In genomic region chr9:34334337-34334824, GRCh38 we compare ENCODE assay signal across 2 cellular contexts.
A peak's percentile ranks its signal among the peaks of the same experiment; 100 is the strongest.
TF ChIP-seq lines count a peak whose summit lies in the region.

No MANE protein-coding gene starts in this region.

TF ChIP-seq in HepG2, 621 proteins besides CTCF, POLR2A, EP300 and RAD21 (continues in another document):
- no peak for TF ChIP-seq AHDC1 (CRISPR knock-in tag; IDR thresholded peaks at IDR 0.05; ENCODE audit: borderline replicate concordance)
- no peak for TF ChIP-seq CREB1 (IDR thresholded peaks at IDR 0.05)
- peak; percentile 19; the same call in 1 of the 2 replicates for TF ChIP-seq CREB1 (CRISPR knock-in tag; IDR thresholded peaks at IDR 0.05)
- no peak for TF ChIP-seq PAX8 (CRISPR knock-in tag; IDR thresholded peaks at IDR 0.05; ENCODE audit: borderline replicate concordance)
- no peak for TF ChIP-seq ZNF460 (CRISPR knock-in tag; IDR thresholded peaks at IDR 0.05; ENCODE audit: borderline replicate concordance)
- no peak for TF ChIP-seq PPARG (CRISPR knock-in tag; conservative IDR thresholded peaks at IDR 0.05)
- no peak for TF ChIP-seq ZNF720 (CRISPR knock-in tag; IDR thresholded peaks at IDR 0.05)
- no peak for TF ChIP-seq ZNF232 (CRISPR knock-in tag; IDR thresholded peaks at IDR 0.05; ENCODE audit: borderline replicate concordance)
- TF ChIP-seq KAT2B (IDR thresholded peaks at IDR 0.05; ENCODE audit: borderline replicate concordance, low read depth, low read length) = no peak
- no peak for TF ChIP-seq HNRNPUL1 (IDR thresholded peaks at IDR 0.05; ENCODE audit: low read depth, low read length)
- no peak for TF ChIP-seq PAWR (CRISPR knock-in tag; IDR thresholded peaks at IDR 0.05; ENCODE audit: borderline replicate concordance)
- TF ChIP-seq DMTF1 (CRISPR knock-in tag; IDR thresholded peaks at IDR 0.05) = no peak
- no peak for TF ChIP-seq ZNF556 (CRISPR knock-in tag; IDR thresholded peaks at IDR 0.05; ENCODE audit: borderline replicate concordance)
- TF ChIP-seq GABPA (IDR thresholded peaks at IDR 0.05; ENCODE audit: low read depth, low read length) = no peak
- TF ChIP-seq GABPA (CRISPR knock-in tag; IDR thresholded peaks at IDR 0.05; ENCODE audit: low read depth) = no peak
- peak; percentile 65 for TF ChIP-seq FOXP4 (CRISPR knock-in tag; IDR thresholded peaks at IDR 0.05)
- no peak for TF ChIP-seq ESRRA (CRISPR knock-in tag; IDR thresholded peaks at IDR 0.05; ENCODE audit: low read depth)
- no peak for TF ChIP-seq ATF7 (IDR thresholded peaks at IDR 0.05)
- no peak for TF ChIP-seq ATF7 (CRISPR knock-in tag; IDR thresholded peaks at IDR 0.05)
- TF ChIP-seq ZFY (CRISPR knock-in tag; IDR thresholded peaks at IDR 0.05) = no peak
- TF ChIP-seq ZNF547 (CRISPR knock-in tag; IDR thresholded peaks at IDR 0.05) = no peak
- TF ChIP-seq MIER3 (CRISPR knock-in tag; IDR thresholded peaks at IDR 0.05; ENCODE audit: borderline replicate concordance) = no peak
- no peak for TF ChIP-seq RELA (CRISPR knock-in tag; IDR thresholded peaks at IDR 0.05)
- no peak for TF ChIP-seq ZNF768 (CRISPR knock-in tag; IDR thresholded peaks at IDR 0.05)
- no peak for TF ChIP-seq SETDB1 (CRISPR knock-in tag; IDR thresholded peaks at IDR 0.05; ENCODE audit: borderline replicate concordance)
- no peak for TF ChIP-seq ZFX (CRISPR knock-in tag; IDR thresholded peaks at IDR 0.05; ENCODE audit: low read depth)
- TF ChIP-seq SP4 (CRISPR knock-in tag; IDR thresholded peaks at IDR 0.05) = no peak

TF ChIP-seq in HEK293T, 16 proteins besides CTCF, POLR2A, EP300 and RAD21:
- TF ChIP-seq FOXM1 (IDR thresholded peaks at IDR 0.05; ENCODE audit: borderline replicate concordance) (no peak), SUZ12 (IDR thresholded peaks at IDR 0.05) (no peak), ARNT (IDR thresholded peaks at IDR 0.05) (no peak), CTBP1 (IDR thresholded peaks at IDR 0.05; ENCODE audit: borderline replicate concordance) (no peak), NFRKB (IDR thresholded peaks at IDR 0.05) (no peak), L3MBTL2 (conservative IDR thresholded peaks at IDR 0.05) (no peak), PKNOX1 (IDR thresholded peaks at IDR 0.05) (no peak), FOXK2 (IDR thresholded peaks at IDR 0.05) (no peak), BHLHE40 (IDR thresholded peaks at IDR 0.05; ENCODE audit: borderline replicate concordance) (no peak), TARDBP (IDR thresholded peaks at IDR 0.05) (no peak), SP1 (IDR thresholded peaks at IDR 0.05) (no peak), FOXA1 (IDR thresholded peaks at IDR 0.05) (no peak), ZNF384 (IDR thresholded peaks at IDR 0.05) (no peak)
